ENCODE assay signal across 1 cellular context in the genomic region with DNA sequence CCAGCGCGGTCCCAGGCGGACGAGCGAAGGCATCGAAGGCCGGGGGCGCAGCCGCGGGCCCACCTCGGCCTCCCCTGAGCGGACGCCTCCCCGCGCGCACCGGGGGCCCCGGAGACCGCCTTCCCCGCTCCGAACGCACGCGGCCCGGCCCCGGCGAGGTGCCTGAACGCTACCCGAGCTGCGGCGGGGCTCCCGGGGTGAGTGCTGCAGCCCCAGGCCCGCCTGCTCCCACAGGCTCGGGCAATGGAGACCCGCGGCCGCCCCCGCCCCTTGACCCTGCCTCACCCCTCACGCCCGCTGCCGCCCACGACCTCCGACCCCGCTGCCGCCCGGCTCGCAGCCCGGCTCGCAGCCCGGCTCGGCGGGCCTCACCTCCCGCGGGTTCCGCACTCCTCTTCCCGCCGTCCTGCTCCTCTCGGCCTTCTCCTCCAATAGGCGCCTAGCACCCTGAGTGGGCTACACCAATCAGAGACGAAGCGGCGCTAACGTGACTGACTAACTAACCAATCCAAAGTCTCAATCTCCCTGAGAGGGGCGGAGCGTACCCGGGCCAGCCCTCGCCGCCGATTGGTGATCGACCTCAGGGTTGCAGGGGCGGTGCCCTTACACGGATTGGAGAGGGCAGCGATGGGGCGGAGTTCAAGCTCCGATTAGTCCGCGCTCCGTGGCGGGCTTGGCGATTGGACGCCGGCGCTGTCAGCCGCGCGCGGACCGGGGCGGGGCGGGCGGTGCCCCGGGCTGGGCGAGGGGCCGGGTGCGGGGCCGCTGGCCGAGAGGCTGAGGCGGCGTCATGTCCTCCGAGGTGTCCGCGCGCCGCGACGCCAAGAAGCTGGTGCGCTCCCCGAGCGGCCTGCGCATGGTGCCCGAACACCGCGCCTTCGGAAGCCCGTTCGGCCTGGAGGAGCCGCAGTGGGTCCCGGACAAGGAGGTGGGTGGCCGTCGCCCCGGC.
TF ChIP-seq lines count a peak whose summit lies in the region.

XRCC3 (minus strand) TSS at position 400 of the 949 bp plus-strand sequence. CDS start 4,364 bp downstream, outside the sequence.
ZFYVE21 (plus strand) TSS at position 759 of the 949 bp plus-strand sequence; CDS start at position 791, 32 bp downstream.

TF ChIP-seq in K562, 482 proteins besides CTCF, POLR2A, EP300 and RAD21 (continued from another document and continues in another):
- TF ChIP-seq, protein P1, sequence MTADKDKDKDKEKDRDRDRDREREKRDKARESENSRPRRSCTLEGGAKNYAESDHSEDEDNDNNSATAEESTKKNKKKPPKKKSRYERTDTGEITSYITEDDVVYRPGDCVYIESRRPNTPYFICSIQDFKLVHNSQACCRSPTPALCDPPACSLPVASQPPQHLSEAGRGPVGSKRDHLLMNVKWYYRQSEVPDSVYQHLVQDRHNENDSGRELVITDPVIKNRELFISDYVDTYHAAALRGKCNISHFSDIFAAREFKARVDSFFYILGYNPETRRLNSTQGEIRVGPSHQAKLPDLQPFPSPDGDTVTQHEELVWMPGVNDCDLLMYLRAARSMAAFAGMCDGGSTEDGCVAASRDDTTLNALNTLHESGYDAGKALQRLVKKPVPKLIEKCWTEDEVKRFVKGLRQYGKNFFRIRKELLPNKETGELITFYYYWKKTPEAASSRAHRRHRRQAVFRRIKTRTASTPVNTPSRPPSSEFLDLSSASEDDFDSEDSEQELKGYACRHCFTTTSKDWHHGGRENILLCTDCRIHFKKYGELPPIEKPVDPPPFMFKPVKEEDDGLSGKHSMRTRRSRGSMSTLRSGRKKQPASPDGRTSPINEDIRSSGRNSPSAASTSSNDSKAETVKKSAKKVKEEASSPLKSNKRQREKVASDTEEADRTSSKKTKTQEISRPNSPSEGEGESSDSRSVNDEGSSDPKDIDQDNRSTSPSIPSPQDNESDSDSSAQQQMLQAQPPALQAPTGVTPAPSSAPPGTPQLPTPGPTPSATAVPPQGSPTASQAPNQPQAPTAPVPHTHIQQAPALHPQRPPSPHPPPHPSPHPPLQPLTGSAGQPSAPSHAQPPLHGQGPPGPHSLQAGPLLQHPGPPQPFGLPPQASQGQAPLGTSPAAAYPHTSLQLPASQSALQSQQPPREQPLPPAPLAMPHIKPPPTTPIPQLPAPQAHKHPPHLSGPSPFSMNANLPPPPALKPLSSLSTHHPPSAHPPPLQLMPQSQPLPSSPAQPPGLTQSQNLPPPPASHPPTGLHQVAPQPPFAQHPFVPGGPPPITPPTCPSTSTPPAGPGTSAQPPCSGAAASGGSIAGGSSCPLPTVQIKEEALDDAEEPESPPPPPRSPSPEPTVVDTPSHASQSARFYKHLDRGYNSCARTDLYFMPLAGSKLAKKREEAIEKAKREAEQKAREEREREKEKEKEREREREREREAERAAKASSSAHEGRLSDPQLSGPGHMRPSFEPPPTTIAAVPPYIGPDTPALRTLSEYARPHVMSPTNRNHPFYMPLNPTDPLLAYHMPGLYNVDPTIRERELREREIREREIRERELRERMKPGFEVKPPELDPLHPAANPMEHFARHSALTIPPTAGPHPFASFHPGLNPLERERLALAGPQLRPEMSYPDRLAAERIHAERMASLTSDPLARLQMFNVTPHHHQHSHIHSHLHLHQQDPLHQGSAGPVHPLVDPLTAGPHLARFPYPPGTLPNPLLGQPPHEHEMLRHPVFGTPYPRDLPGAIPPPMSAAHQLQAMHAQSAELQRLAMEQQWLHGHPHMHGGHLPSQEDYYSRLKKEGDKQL (CRISPR knock-in tag; IDR thresholded peaks at IDR 0.05; ENCODE audit: borderline replicate concordance) = no peak
- TF ChIP-seq HNRNPK (IDR thresholded peaks at IDR 0.05; ENCODE audit: low read depth, low read length, poor library complexity, severe bottlenecking) = no peak
- TF ChIP-seq, protein P2, sequence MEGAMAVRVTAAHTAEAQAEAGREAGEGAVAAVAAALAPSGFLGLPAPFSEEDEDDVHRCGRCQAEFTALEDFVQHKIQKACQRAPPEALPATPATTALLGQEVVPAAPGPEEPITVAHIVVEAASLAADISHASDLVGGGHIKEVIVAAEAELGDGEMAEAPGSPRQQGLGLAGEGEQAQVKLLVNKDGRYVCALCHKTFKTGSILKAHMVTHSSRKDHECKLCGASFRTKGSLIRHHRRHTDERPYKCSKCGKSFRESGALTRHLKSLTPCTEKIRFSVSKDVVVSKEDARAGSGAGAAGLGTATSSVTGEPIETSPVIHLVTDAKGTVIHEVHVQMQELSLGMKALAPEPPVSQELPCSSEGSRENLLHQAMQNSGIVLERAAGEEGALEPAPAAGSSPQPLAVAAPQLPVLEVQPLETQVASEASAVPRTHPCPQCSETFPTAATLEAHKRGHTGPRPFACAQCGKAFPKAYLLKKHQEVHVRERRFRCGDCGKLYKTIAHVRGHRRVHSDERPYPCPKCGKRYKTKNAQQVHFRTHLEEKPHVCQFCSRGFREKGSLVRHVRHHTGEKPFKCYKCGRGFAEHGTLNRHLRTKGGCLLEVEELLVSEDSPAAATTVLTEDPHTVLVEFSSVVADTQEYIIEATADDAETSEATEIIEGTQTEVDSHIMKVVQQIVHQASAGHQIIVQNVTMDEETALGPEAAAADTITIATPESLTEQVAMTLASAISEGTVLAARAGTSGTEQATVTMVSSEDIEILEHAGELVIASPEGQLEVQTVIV (CRISPR knock-in tag; IDR thresholded peaks at IDR 0.05; ENCODE audit: borderline replicate concordance) = no peak
- no peak for TF ChIP-seq GMEB1 (CRISPR knock-in tag; IDR thresholded peaks at IDR 0.05)
- TF ChIP-seq GABPA (tag; conservative IDR thresholded peaks at IDR 0.05; ENCODE audit: low read depth) = no peak; the same call in 1 of the 2 replicates
- TF ChIP-seq KAT7 (CRISPR knock-in tag; IDR thresholded peaks at IDR 0.05; ENCODE audit: borderline replicate concordance) = no peak
- peak; percentile 99 for TF ChIP-seq RBM25 (IDR thresholded peaks at IDR 0.05; ENCODE audit: low read depth, low read length, severe bottlenecking)
- TF ChIP-seq SP1 (CRISPR knock-in tag; IDR thresholded peaks at IDR 0.05) = peak; percentile 96
- no peak for TF ChIP-seq ERF (CRISPR knock-in tag; IDR thresholded peaks at IDR 0.05)
- TF ChIP-seq HMGN3 (IDR thresholded peaks at IDR 0.05; ENCODE audit: borderline replicate concordance, extremely low read depth, insufficient read length, low read depth, low read length) = no peak
- peak; percentile 53; the same call in 1 of the 2 replicates for TF ChIP-seq ATF7 (IDR thresholded peaks at IDR 0.05)
- no peak for TF ChIP-seq LCOR (CRISPR knock-in tag; IDR thresholded peaks at IDR 0.05)
- TF ChIP-seq ZNF140 (CRISPR knock-in tag; IDR thresholded peaks at IDR 0.05) = no peak
- TF ChIP-seq ZNF280B (CRISPR knock-in tag; IDR thresholded peaks at IDR 0.05) = no peak
- no peak for TF ChIP-seq NFE2 (IDR thresholded peaks at IDR 0.05; ENCODE audit: low read depth)
- TF ChIP-seq RBM17 (IDR thresholded peaks at IDR 0.05; ENCODE audit: borderline replicate concordance, low read depth, low read length) = no peak
- TF ChIP-seq, protein P3, sequence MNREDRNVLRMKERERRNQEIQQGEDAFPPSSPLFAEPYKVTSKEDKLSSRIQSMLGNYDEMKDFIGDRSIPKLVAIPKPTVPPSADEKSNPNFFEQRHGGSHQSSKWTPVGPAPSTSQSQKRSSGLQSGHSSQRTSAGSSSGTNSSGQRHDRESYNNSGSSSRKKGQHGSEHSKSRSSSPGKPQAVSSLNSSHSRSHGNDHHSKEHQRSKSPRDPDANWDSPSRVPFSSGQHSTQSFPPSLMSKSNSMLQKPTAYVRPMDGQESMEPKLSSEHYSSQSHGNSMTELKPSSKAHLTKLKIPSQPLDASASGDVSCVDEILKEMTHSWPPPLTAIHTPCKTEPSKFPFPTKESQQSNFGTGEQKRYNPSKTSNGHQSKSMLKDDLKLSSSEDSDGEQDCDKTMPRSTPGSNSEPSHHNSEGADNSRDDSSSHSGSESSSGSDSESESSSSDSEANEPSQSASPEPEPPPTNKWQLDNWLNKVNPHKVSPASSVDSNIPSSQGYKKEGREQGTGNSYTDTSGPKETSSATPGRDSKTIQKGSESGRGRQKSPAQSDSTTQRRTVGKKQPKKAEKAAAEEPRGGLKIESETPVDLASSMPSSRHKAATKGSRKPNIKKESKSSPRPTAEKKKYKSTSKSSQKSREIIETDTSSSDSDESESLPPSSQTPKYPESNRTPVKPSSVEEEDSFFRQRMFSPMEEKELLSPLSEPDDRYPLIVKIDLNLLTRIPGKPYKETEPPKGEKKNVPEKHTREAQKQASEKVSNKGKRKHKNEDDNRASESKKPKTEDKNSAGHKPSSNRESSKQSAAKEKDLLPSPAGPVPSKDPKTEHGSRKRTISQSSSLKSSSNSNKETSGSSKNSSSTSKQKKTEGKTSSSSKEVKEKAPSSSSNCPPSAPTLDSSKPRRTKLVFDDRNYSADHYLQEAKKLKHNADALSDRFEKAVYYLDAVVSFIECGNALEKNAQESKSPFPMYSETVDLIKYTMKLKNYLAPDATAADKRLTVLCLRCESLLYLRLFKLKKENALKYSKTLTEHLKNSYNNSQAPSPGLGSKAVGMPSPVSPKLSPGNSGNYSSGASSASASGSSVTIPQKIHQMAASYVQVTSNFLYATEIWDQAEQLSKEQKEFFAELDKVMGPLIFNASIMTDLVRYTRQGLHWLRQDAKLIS (CRISPR knock-in tag; IDR thresholded peaks at IDR 0.05) = no peak
- TF ChIP-seq, protein P4, sequence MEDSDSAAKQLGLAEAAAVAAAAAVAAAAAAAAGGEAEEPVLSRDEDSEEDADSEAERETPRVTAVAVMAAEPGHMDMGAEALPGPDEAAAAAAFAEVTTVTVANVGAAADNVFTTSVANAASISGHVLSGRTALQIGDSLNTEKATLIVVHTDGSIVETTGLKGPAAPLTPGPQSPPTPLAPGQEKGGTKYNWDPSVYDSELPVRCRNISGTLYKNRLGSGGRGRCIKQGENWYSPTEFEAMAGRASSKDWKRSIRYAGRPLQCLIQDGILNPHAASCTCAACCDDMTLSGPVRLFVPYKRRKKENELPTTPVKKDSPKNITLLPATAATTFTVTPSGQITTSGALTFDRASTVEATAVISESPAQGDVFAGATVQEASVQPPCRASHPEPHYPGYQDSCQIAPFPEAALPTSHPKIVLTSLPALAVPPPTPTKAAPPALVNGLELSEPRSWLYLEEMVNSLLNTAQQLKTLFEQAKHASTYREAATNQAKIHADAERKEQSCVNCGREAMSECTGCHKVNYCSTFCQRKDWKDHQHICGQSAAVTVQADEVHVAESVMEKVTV (CRISPR knock-in tag; IDR thresholded peaks at IDR 0.05) = no peak
- TF ChIP-seq XRCC5 (IDR thresholded peaks at IDR 0.05; ENCODE audit: low read depth, low read length) = no peak
- no peak for TF ChIP-seq ZNF282 (CRISPR knock-in tag; IDR thresholded peaks at IDR 0.05)
- no peak for TF ChIP-seq ESRRA (IDR thresholded peaks at IDR 0.05; ENCODE audit: borderline replicate concordance, low read depth)
- no peak for TF ChIP-seq ZNF124 (CRISPR knock-in tag; IDR thresholded peaks at IDR 0.05)
- peak; percentile 87; the same call in 1 of the 2 replicates for TF ChIP-seq E2F4 (CRISPR knock-in tag; IDR thresholded peaks at IDR 0.05; ENCODE audit: low read depth)
- TF ChIP-seq SLC30A9 (CRISPR knock-in tag; IDR thresholded peaks at IDR 0.05) = no peak
- no peak for TF ChIP-seq NR2F6 (CRISPR knock-in tag; IDR thresholded peaks at IDR 0.05)
- TF ChIP-seq CREM (IDR thresholded peaks at IDR 0.05; ENCODE audit: low read depth) = peak; percentile 49
- no peak for TF ChIP-seq CREB3 (tag; conservative IDR thresholded peaks at IDR 0.05; ENCODE audit: low read depth)
